In the genomic region with DNA sequence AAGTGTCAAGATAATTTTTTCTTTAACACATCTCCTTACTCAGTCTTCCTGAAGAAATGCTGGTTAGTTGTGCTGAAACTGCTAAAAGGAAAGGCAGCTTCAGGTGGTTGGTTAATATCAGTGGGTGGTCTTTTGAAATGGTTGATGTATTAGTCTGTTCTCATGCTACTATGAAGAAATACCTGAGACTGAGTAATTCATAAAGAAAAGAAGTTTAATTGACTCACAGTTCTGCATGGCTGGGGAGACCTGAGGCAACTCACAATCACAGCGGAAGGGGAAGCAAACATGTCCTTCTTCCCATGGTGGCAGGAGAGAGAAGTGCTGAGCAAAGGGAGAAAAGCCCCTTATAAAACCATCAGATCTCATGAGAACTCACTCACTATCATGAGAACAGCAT, we compare ENCODE assay signal across 30 cellular contexts.
"Had no signal": no experiment of that assay in that cellular context is flagged by ENCODE, and none has a peak within 500 bp of the region (broad histone marks: within the 10 kb centered on the region; RNA-seq: fewer than 3 reads in every experiment).

No MANE protein-coding gene starts in this region.

- H3K36me3 Mint-ChIP-seq: activated naive CD8-positive, alpha-beta T cell treated with anti-CD3 and anti-CD28 coated beads for 36 hours had no signal

- H3K27me3 ChIP-seq: Peyer's patch, SJSA1 had no signal

- H3K4me1 Mint-ChIP-seq: activated CD4-positive, alpha-beta T cell treated with anti-CD3 and anti-CD28 coated beads, Interleukin-2, amount 10 ng/mL, durations not matched to agents 24 days and 14 days; activated naive CD8-positive, alpha-beta T cell treated with anti-CD3 and anti-CD28 coated beads for 36 hours; activated T-helper 17 cell treated with anti-CD3 and anti-CD28 coated beads, Interleukin-2, amount 50 U/mL, for 72 hours had no signal

- H3K27ac Mint-ChIP-seq: activated CD4-positive, alpha-beta T cell treated with anti-CD3 and anti-CD28 coated beads, Interleukin-2, amount 10 ng/mL, durations not matched to agents 24 days and 14 days; activated CD8-positive, alpha-beta T cell treated with anti-CD3 and anti-CD28 coated beads for 36 hours; activated naive CD8-positive, alpha-beta T cell treated with anti-CD3 and anti-CD28 coated beads for 36 hours; activated T-cell treated with anti-CD3 and anti-CD28 coated beads, Interleukin-2, amount 50 U/mL, for 72 hours; activated T-helper 17 cell treated with anti-CD3 and anti-CD28 coated beads, Interleukin-2, amount 50 U/mL, for 72 hours; T-helper 1 cell treated with Interleukin-12 subunit alpha and Interleukin-12 subunit beta and Interleukin-4 antibody, amounts not matched to agents 30 μg/mL and 1 μg/mL, for 36 hours; T-helper 2 cell treated with Interferon-gamma antibody and Interleukin-4, amounts not matched to agents 5 μg/mL and 100 μg/mL, for 36 hours had no signal

- H3K4me1 ChIP-seq: Peyer's patch, SJSA1 had no signal

- H3K9me3 Mint-ChIP-seq: activated CD4-positive, alpha-beta T cell treated with anti-CD3 and anti-CD28 coated beads, Interleukin-2, amount 10 ng/mL, durations not matched to agents 24 days and 14 days; activated CD8-positive, alpha-beta T cell treated with anti-CD3 and anti-CD28 coated beads for 36 hours; activated naive CD8-positive, alpha-beta T cell treated with anti-CD3 and anti-CD28 coated beads for 36 hours; activated T-cell treated with anti-CD3 and anti-CD28 coated beads, Interleukin-2, amount 50 U/mL, for 72 hours; activated T-helper 17 cell treated with anti-CD3 and anti-CD28 coated beads, Interleukin-2, amount 50 U/mL, for 72 hours; T-helper 1 cell treated with Interleukin-12 subunit alpha and Interleukin-12 subunit beta and Interleukin-4 antibody, amounts not matched to agents 30 μg/mL and 1 μg/mL, for 36 hours; T-helper 2 cell treated with Interferon-gamma antibody and Interleukin-4, amounts not matched to agents 5 μg/mL and 100 μg/mL, for 36 hours had no signal

- H3K36me3 ChIP-seq: Peyer's patch, SJSA1 had no signal

- H3K4me2 ChIP-seq: KMS-11, SK-N-SH had no signal

- H3K4me3 ChIP-seq: Peyer's patch, SJSA1 had no signal

- H3K4me3 Mint-ChIP-seq: activated CD4-positive, alpha-beta T cell treated with anti-CD3 and anti-CD28 coated beads, Interleukin-2, amount 10 ng/mL, durations not matched to agents 24 days and 14 days; activated CD8-positive, alpha-beta T cell treated with anti-CD3 and anti-CD28 coated beads for 36 hours; activated naive CD8-positive, alpha-beta T cell treated with anti-CD3 and anti-CD28 coated beads for 36 hours; activated T-cell treated with anti-CD3 and anti-CD28 coated beads, Interleukin-2, amount 50 U/mL, for 72 hours; activated T-helper 17 cell treated with anti-CD3 and anti-CD28 coated beads, Interleukin-2, amount 50 U/mL, for 72 hours; T-helper 1 cell treated with Interleukin-12 subunit alpha and Interleukin-12 subunit beta and Interleukin-4 antibody, amounts not matched to agents 30 μg/mL and 1 μg/mL, for 36 hours; T-helper 2 cell treated with Interferon-gamma antibody and Interleukin-4, amounts not matched to agents 5 μg/mL and 100 μg/mL, for 36 hours had no signal

- H3K9me2 ChIP-seq: SK-N-SH had no signal

- H3K27me3 Mint-ChIP-seq: activated CD4-positive, alpha-beta T cell treated with anti-CD3 and anti-CD28 coated beads, Interleukin-2, amount 10 ng/mL, durations not matched to agents 24 days and 14 days; activated CD8-positive, alpha-beta T cell treated with anti-CD3 and anti-CD28 coated beads for 36 hours; activated naive CD8-positive, alpha-beta T cell treated with anti-CD3 and anti-CD28 coated beads for 36 hours; activated T-helper 17 cell treated with anti-CD3 and anti-CD28 coated beads, Interleukin-2, amount 50 U/mL, for 72 hours had no signal

- ATAC-seq: activated CD8-positive, alpha-beta T cell treated with anti-CD3 and anti-CD28 coated beads for 36 hours; activated T-cell treated with anti-CD3 and anti-CD28 coated beads, Interleukin-2, amount 50 U/mL, for 72 hours; activated T-helper 17 cell treated with anti-CD3 and anti-CD28 coated beads, Interleukin-2, amount 50 U/mL, for 72 hours; PC-3 had no signal

- DNase-seq: activated CD4-positive, alpha-beta T cell treated with anti-CD3 and anti-CD28 coated beads, Interleukin-2, amount 10 ng/mL, durations not matched to agents 24 days and 14 days; activated CD4-positive, alpha-beta T cell treated with anti-CD3 and anti-CD28 coated beads, Interleukin-2, amount 50 U/mL, for 4 hours; activated CD8-positive, alpha-beta T cell treated with anti-CD3 and anti-CD28 coated beads for 36 hours; activated effector memory CD4-positive, alpha-beta T cell treated with anti-CD3 and anti-CD28 coated beads, Interleukin-2, amount 50 U/mL, for 16 hours; activated naive CD4-positive, alpha-beta T cell; activated naive CD4-positive, alpha-beta T cell treated with anti-CD3 and anti-CD28 coated beads, Interleukin-2, amount 50 U/mL, for 16 hours; activated naive CD8-positive, alpha-beta T cell treated with anti-CD3 and anti-CD28 coated beads for 36 hours; activated T-cell treated with anti-CD3 and anti-CD28 coated beads, Interleukin-2, amount 50 U/mL, for 1 hour; activated T-cell treated with anti-CD3 and anti-CD28 coated beads, Interleukin-2, amount 50 U/mL, for 72 hours; amniotic stem cell; aorta; MM.1S; MV-4-11; NCI-H1092; NCI-H1436 treated with DMSO at 0.1 percent for 48 hours; NCI-H1694 treated with DMSO at 0.1 percent for 48 hours; NCI-H2029; NCI-H345; NCI-H524 treated with DMSO at 0.1 percent for 48 hours; NK-92 treated with Interleukin-12 subunit alpha and Interleukin-12 subunit beta, amount 100 ng/mL, for 24 hours; PC-3; Peyer's patch; RPMI8226; SHP77 treated with DMSO at 0.1 percent for 48 hours; SK-N-SH had no signal

- H3K9me3 ChIP-seq: Peyer's patch, SJSA1, SK-N-SH had no signal

- H3K27ac ChIP-seq: KMS-11, Peyer's patch, SJSA1 had no signal
